In the genomic region with DNA sequence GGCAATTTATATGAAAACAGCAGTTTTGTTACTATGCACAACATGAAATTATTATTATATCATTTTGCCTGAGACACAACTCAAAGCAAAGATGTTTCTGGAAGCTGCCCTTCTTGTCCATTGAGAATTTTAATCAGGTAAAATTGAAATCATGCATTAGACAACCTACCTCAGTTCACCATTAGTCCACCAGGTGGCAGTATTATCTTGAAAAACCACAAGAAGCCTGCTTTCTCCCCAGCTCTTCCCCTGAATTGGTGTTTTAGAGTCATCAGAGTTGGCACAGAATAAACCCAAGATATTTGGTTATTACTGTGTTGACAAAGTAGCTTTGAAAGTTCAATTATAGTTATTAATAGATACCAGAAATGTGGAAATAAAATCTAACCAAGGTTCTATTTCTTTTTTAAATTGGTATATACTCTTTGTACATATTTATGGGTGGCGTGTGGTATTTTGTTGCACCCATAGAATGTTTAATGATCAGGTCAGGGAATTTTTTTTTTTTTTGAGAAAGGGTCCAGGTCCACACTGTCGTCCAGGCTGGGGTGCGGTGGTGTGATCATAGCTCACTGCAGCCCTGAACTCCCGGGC, we compare ENCODE assay signal across 8 cellular contexts. TPM values are rescaled to one million over a fixed set of nuclear protein-coding genes. Genes with fewer than 3 reads are reported as not detected.
DNase-seq lines count a peak whose midpoint lies in the region; ATAC-seq and TF ChIP-seq lines count a peak whose summit lies in the region.

No MANE protein-coding gene starts in this region.

- no peaks in the 10 kb centered on the region for H3K4me1 ChIP-seq in H9 (ENCODE audit: insufficient read depth, low read length)
- no peaks in the 10 kb centered on the region for H3K4me1 ChIP-seq in lung (ENCODE audit: control insufficient read depth in 2 of 2, insufficient read depth in 2 of 2, low read length in 2 of 2)
- no peaks in the 10 kb centered on the region for H3K4me1 ChIP-seq in suprapubic skin

- H3T11ph ChIP-seq in H9 (ENCODE audit: low read length) = no peak overlapping the region

- no peak overlapping the region for H4K8ac ChIP-seq in H9 (replicated peaks; ENCODE audit: insufficient read length, low read depth, low read length)

- no peak overlapping the region for H2BK120ac ChIP-seq in H9 (ENCODE audit: low read depth, low read length, poor library complexity, severe bottlenecking)

- H2BK15ac ChIP-seq in H9 (ENCODE audit: low read depth, low read length) = no peak overlapping the region

- H3K18ac ChIP-seq in H9 (ENCODE audit: insufficient read length, low read depth, low read length) = no peak overlapping the region

- H2BK5ac ChIP-seq in H9 (ENCODE audit: insufficient read length, low read length) = no peak overlapping the region

- H3K27ac Mint-ChIP-seq in H9 = no peak overlapping the region

- H4K91ac ChIP-seq in H9 (ENCODE audit: insufficient read length, low read depth, low read length) = no peak overlapping the region

- no peaks in the 10 kb centered on the region for H3K23me2 ChIP-seq in H9 (ENCODE audit: insufficient read length, low read depth, low read length, poor library complexity, severe bottlenecking)

- H3K4me1 Mint-ChIP-seq in H9 = no peaks in the 10 kb centered on the region

- no peaks in the 10 kb centered on the region for H3K27me3 ChIP-seq in H9 (ENCODE audit: insufficient read depth, low read length)
- H3K27me3 ChIP-seq in lung (ENCODE audit: control insufficient read depth, insufficient read depth) = no peaks in the 10 kb centered on the region
- no peaks in the 10 kb centered on the region for H3K27me3 ChIP-seq in suprapubic skin

- DNase-seq in ELR (ENCODE audit: low read depth) = peak; percentile 90
- no peak for DNase-seq in H9
- peak; percentile 4 for DNase-seq in NCI-H187 treated with DMSO at 0.1 percent for 48 hours (lab: John Stamatoyannopoulos, UW)
- DNase-seq in T-helper 1 cell = peak in 4 of 5 donors; percentile 15 to 60 (median 49)
- peak; percentile 94 for DNase-seq in dermis blood vessel endothelial cell
- peak; percentile 48 for DNase-seq in lung (ENCODE audit: low spot score)
- DNase-seq in suprapubic skin (ENCODE audit: low spot score in 2 of 2) = no peak

- no peak overlapping the region for H3K4ac ChIP-seq in H9 (ENCODE audit: low read depth, low read length)

- TF ChIP-seq CTCF in H9 (conservative IDR thresholded peaks at IDR 0.05) (peak; percentile 88), lung (IDR thresholded peaks at IDR 0.05; ENCODE audit: control extremely low read depth, extremely low read depth) (peak; percentile 81), suprapubic skin (IDR thresholded peaks at IDR 0.05) (peak; percentile 67 to 96)

- H3K9me3 ChIP-seq in H9 (ENCODE audit: control insufficient read depth, low read depth, low read length) (no peaks in the 10 kb centered on the region), lung (ENCODE audit: control insufficient read depth in 2 of 2, insufficient read depth in 1 of 2, low read length in 1 of 2) (no peaks in the 10 kb centered on the region), suprapubic skin (no peaks in the 10 kb centered on the region)

- no peaks in the 10 kb centered on the region for H3K79me2 ChIP-seq in H9 (ENCODE audit: insufficient read depth, low read length)

- no peak overlapping the region for H3K56ac ChIP-seq in H9 (ENCODE audit: insufficient read length, low read depth, low read length)

- no peaks in the 10 kb centered on the region for H3K79me1 ChIP-seq in H9 (ENCODE audit: insufficient read depth, low read depth, low read length, poor library complexity, severe bottlenecking)

- H4K20me1 ChIP-seq in H9 (ENCODE audit: control insufficient read depth, insufficient read depth, insufficient read length) = no peaks in the 10 kb centered on the region

- no peaks in the 10 kb centered on the region for H3K27me3 Mint-ChIP-seq in H9 (ENCODE audit: low read depth)

- H2BK12ac ChIP-seq in H9 (ENCODE audit: insufficient read length, low read depth, low read length) = no peak overlapping the region

- no peaks in the 10 kb centered on the region for H3K9me3 Mint-ChIP-seq in H9

- H3K14ac ChIP-seq in H9 (ENCODE audit: insufficient read depth, low read length) = no peak overlapping the region

- no peak overlapping the region for H2AK5ac ChIP-seq in H9 (ENCODE audit: insufficient read length, low read length)

- no peak overlapping the region for H3K4me2 ChIP-seq in H9 (ENCODE audit: insufficient read depth, insufficient read length, low read length)

- no peak overlapping the region for H2BK20ac ChIP-seq in H9 (ENCODE audit: low read depth, low read length, poor library complexity, severe bottlenecking)

- no peak overlapping the region for H3K4me3 Mint-ChIP-seq in H9

- WGBS in H9 (ENCODE audit: extremely low coverage, insufficient read length, low lambda C conversion rate) = no CpG with 5 or more reads among the region's 4 CpGs
- 57 to 62% methylated on average over 4 of the region's 4 CpGs for WGBS in lung, 2 donors
- WGBS in suprapubic skin = 62% methylated on average over 4 of the region's 4 CpGs

- H3K23ac ChIP-seq in H9 (ENCODE audit: insufficient read length, low read depth, low read length) = no peak overlapping the region

- no peak overlapping the region for H4K5ac ChIP-seq in H9 (ENCODE audit: insufficient read length, low read depth, low read length)

- peaks cover 0 to 2% (median 0%) of the 10 kb centered on the region in 3 experiments; a peak in 1 of 7 replicates for H3K36me3 Mint-ChIP-seq in H9 (ENCODE audit: insufficient read depth in 1 of 3, low read depth in 3 of 3)

- H3K36me3 ChIP-seq in lung (ENCODE audit: control insufficient read depth in 2 of 2, insufficient read depth in 2 of 2, low read length in 2 of 2) (no peaks in the 10 kb centered on the region), suprapubic skin (no peaks in the 10 kb centered on the region)

- TF ChIP-seq EP300 in suprapubic skin (IDR thresholded peaks at IDR 0.05) = no peak

- TF ChIP-seq POLR2A in suprapubic skin (IDR thresholded peaks at IDR 0.05) = no peak

- H3K27ac ChIP-seq in H9 (ENCODE audit: insufficient read length, low read depth, low read length) (no peak overlapping the region), lung (ENCODE audit: low read depth in 1 of 2, low read length in 1 of 2) (no peak overlapping the region), suprapubic skin (no peak overlapping the region)

- ATAC-seq in lung (ENCODE audit: insufficient read depth, low FRiP score) (peak; percentile 85), GM21423 (IDR thresholded peaks at IDR 0.05; ENCODE audit: unreplicated experiment) (no peak)

- H3K4me3 ChIP-seq in lung (no peak overlapping the region), suprapubic skin (no peak overlapping the region)

- no peak overlapping the region for H2AFZ ChIP-seq in H9 (ENCODE audit: low read length)

- no peak overlapping the region for H3K9ac ChIP-seq in H9 (ENCODE audit: extremely low read depth, insufficient read length, low read length)

RNA-seq across cellular contexts. Expression of a gene that starts 25.7 kb away (rescaled TPM):
- total RNA-seq in H9 (2021) = 43.5 TPM in 2 replicates
- total RNA-seq in dermis blood vessel endothelial cell = 20.2 and 28.1 TPM in 2 replicates
- 10 to 100 TPM; 18.5 to 22.1 TPM for total RNA-seq in lung
- polyA plus RNA-seq in lung = 1 to 10 TPM; 4.4 to 6.1 TPM
- total RNA-seq in suprapubic skin = 10 to 100 TPM; 31.4 to 67.8 (median 47.8) TPM

RNA-seq across cellular contexts. Expression of a gene that starts 25.8 kb away (rescaled TPM):
- total RNA-seq in H9 (2021) = 6.6 and 8.9 TPM in 2 replicates
- total RNA-seq in dermis blood vessel endothelial cell = 11.4 and 14.8 TPM in 2 replicates
- 10 to 100 TPM; 15.6 to 60.6 TPM for total RNA-seq in lung
- 10 to 100 TPM; 12.6 to 27.3 TPM for polyA plus RNA-seq in lung
- total RNA-seq in suprapubic skin = 10 to 100 TPM; 18.8 to 57.9 (median 20.9) TPM

RNA-seq across cellular contexts. Expression of a gene that starts 34.8 kb away (rescaled TPM):
- total RNA-seq in H9 (2021) = 0.24 and 0.57 TPM in 2 replicates
- total RNA-seq in dermis blood vessel endothelial cell = 115 and 151 TPM in 2 replicates
- total RNA-seq in lung = 10 to 100 TPM; 13.0 TPM
- 1 to 10 TPM; 3.0 to 7.0 TPM for polyA plus RNA-seq in lung
- 100 to 1,000 TPM in 1 of 4 donors, 10 to 100 TPM in 3; 25.6 to 104 (median 39.1) TPM for total RNA-seq in suprapubic skin

Comparison
In these comparisons a context has a peak if more than half of its experiments do, and no peak if none do; other contexts are left out.
1. DNase-seq: peak in ELR (single experiment), NCI-H187 treated with DMSO at 0.1 percent for 48 hours (single experiment), T-helper 1 cell (4 of 5), dermis blood vessel endothelial cell (single experiment) and lung (single experiment); none in H9 (single experiment) and suprapubic skin (0 of 2).
2. Peak in every context shown above with its lines, with median percentiles within 50 percentile points of each other: CTCF ChIP-seq.